In genomic region chr1:21702780-21703179, GRCh38 we compare ENCODE assay signal across 18 cellular contexts. TPM values are rescaled to one million over a fixed set of nuclear protein-coding genes. Genes with fewer than 3 reads are reported as not detected.
DNase-seq lines count a peak whose midpoint lies in the region; ATAC-seq, FAIRE-seq and TF ChIP-seq lines count a peak whose summit lies in the region.
"Had no signal": no experiment of that assay in that cellular context is flagged by ENCODE, and none has a peak within 500 bp of the region (broad histone marks: within the 10 kb centered on the region; RNA-seq: fewer than 3 reads in every experiment).

No MANE protein-coding gene starts in this region.

- H3K9me3 ChIP-seq in adipocyte (ENCODE audit: control insufficient read depth, low read length): no peaks in the 10 kb centered on the region
- no peaks in the 10 kb centered on the region for H3K9me3 ChIP-seq in endothelial cell of umbilical vein (replicated peaks; ENCODE audit: control insufficient read depth, insufficient read depth, low read length)

- FAIRE-seq in endothelial cell of umbilical vein (lab: Jason Lieb, UNC): no peak
- FAIRE-seq: GM12891, HTR-8/SVneo had no signal

- H4K20me1 ChIP-seq in endothelial cell of umbilical vein (replicated peaks; ENCODE audit: control insufficient read depth, extremely low read depth, insufficient read depth, low read length): no peaks in the 10 kb centered on the region

- H3K27me3 ChIP-seq in ACC112 (ENCODE audit: insufficient read depth, low read length) (no peaks in the 10 kb centered on the region), adipocyte (replicated peaks; ENCODE audit: control insufficient read depth, insufficient read depth, low read length) (no peaks in the 10 kb centered on the region), endothelial cell of umbilical vein (ENCODE audit: control insufficient read depth in 2 of 2, insufficient read depth in 2 of 2, low read length in 2 of 2) (no peaks in the 10 kb centered on the region)

- BruUV-seq in endothelial cell of umbilical vein (replicated peaks; lab: Mats Ljungman, UMichigan): no TSS peak

- H2AFZ ChIP-seq in ACC112 (ENCODE audit: low read length, unreplicated experiment): no peak overlapping the region
- no peak overlapping the region for H2AFZ ChIP-seq in endothelial cell of umbilical vein (ENCODE audit: low read depth, low read length)
- H2AFZ ChIP-seq: PC-9 had no signal

- no peaks in the 10 kb centered on the region for H3K9me1 ChIP-seq in endothelial cell of umbilical vein (replicated peaks; ENCODE audit: control insufficient read depth, extremely low read depth, insufficient read depth, low read length)

- no peak for ATAC-seq in HG02970 (IDR thresholded peaks at IDR 0.05; ENCODE audit: low FRiP score, unreplicated experiment)
- ATAC-seq in HG02938 (IDR thresholded peaks at IDR 0.05; ENCODE audit: unreplicated experiment): no peak

- intact Hi-C loops in endothelial cell of umbilical vein (cut with micrococcal nuclease): loop anchor here (1.0 to 10.0 kb wide), 3 partner anchors 80 to 322 kb away; no protein-coding TSS in a partner anchor

- H3K36me3 ChIP-seq in ACC112 (ENCODE audit: insufficient read depth, low read length): peaks cover 29% of the 10 kb centered on the region
- H3K36me3 ChIP-seq in adipocyte (ENCODE audit: control insufficient read depth, insufficient read depth, low read length, severe bottlenecking): peaks cover 46% of the 10 kb centered on the region
- peaks cover 16 to 43% of the 10 kb centered on the region in 2 experiments for H3K36me3 ChIP-seq in endothelial cell of umbilical vein (ENCODE audit: control insufficient read depth in 2 of 2, extremely low read depth in 1 of 2, insufficient read depth in 2 of 2, low read length in 2 of 2)

- H3K4me2 ChIP-seq in endothelial cell of umbilical vein (ENCODE audit: insufficient read depth, low read length): no peak overlapping the region
- H3K4me2 ChIP-seq: PC-9 had no signal

- H3K79me2 ChIP-seq in ACC112 (ENCODE audit: control insufficient read depth, insufficient read depth, low read length, unreplicated experiment) (no peaks in the 10 kb centered on the region), endothelial cell of umbilical vein (ENCODE audit: control insufficient read depth, insufficient read depth, low read length) (peaks cover 19% of the 10 kb centered on the region)

- peak overlapping the region; percentile 57 for H3K9ac ChIP-seq in adipocyte (ENCODE audit: low read length)
- H3K9ac ChIP-seq in endothelial cell of umbilical vein (replicated peaks; ENCODE audit: extremely low read depth, insufficient read depth, low read length): no peak overlapping the region

- peak overlapping the region; percentile 60; the same call in 1 of the 2 replicates for H3K27ac ChIP-seq in ACC112 (ENCODE audit: low read depth, low read length)
- no peak overlapping the region for H3K27ac ChIP-seq in endothelial cell of umbilical vein (ENCODE audit: insufficient read depth, low read depth, low read length)

- CTCF ChIA-PET in endothelial cell of umbilical vein (lab: Charles Lee): interaction anchor here (1.0 to 2.6 kb wide), 7 partner anchors 9 to 79 kb away, joined by 3 to 28 read pairs (median 5); partner anchors contain the start of gene USP48

- no peak for DNase-seq in adipocyte (ENCODE audit: low read depth)
- DNase-seq in endothelial cell of umbilical vein (ENCODE audit: low read depth, low spot score): peak; percentile 12
- DNase-seq in lung microvascular endothelial cell (ENCODE audit: low read depth in 2 of 2): peak; percentile 16 to 62
- DNase-seq in AG08395 (ENCODE audit: low spot score): no peak
- DNase-seq in activated CD8-positive, alpha-beta memory T cell treated with anti-CD3 and anti-CD28 coated beads, Interleukin-2, amount 50 U/mL, for 48 hours: no peak
- DNase-seq: 8988T, DMS79, GOT3, NCI-H1048, NCI-H2107, NCI-H226, PC-9 had no signal

- H3K4me1 ChIP-seq in ACC112 (ENCODE audit: control insufficient read depth, insufficient read depth, low read length, unreplicated experiment): peaks cover 17% of the 10 kb centered on the region
- peaks cover 40% of the 10 kb centered on the region for H3K4me1 ChIP-seq in adipocyte (ENCODE audit: control insufficient read depth, insufficient read depth, low read length)
- H3K4me1 ChIP-seq in endothelial cell of umbilical vein (ENCODE audit: control insufficient read depth, extremely low read depth, insufficient read depth, low read length): peaks cover 20% of the 10 kb centered on the region

- POLR2A ChIA-PET in endothelial cell of umbilical vein (lab: Charles Lee): no interaction called here

- H3K4me3 ChIP-seq in ACC112 (ENCODE audit: low read depth, low read length) (no peak overlapping the region), adipocyte (ENCODE audit: low read length) (peak overlapping the region; percentile 4), endothelial cell of umbilical vein (replicated peaks in 1 of 3; ENCODE audit: insufficient read depth in 1 of 3, low read depth in 1 of 3, low read length in 3 of 3) (no peak overlapping the region)
- H3K4me3 ChIP-seq: PC-9 had no signal

- dilution Hi-C loops in endothelial cell of umbilical vein (cut with MboI; ENCODE audit: extremely low pct_ligation_motif_present, low sequenced_read_pairs): no loop called here

- TF ChIP-seq POLR2A in endothelial cell of umbilical vein (IDR thresholded peaks at IDR 0.05; ENCODE audit: low read depth, low read length): no peak

- no peak for TF ChIP-seq CTCF in endothelial cell of umbilical vein (IDR thresholded peaks at IDR 0.05; ENCODE audit: extremely low read depth in 1 of 2, insufficient read depth in 1 of 2, low read depth in 1 of 2, low read length in 2 of 2)

TF ChIP-seq in endothelial cell of umbilical vein, 7 proteins besides CTCF, POLR2A, EP300 and RAD21:
- TF ChIP-seq MAX (IDR thresholded peaks at IDR 0.05; ENCODE audit: insufficient read depth, insufficient read length) (no peak), EZH2 (IDR thresholded peaks at IDR 0.05; ENCODE audit: borderline replicate concordance, low read depth, low read length, severe bottlenecking) (no peak), JUN (IDR thresholded peaks at IDR 0.05; ENCODE audit: borderline replicate concordance, insufficient read depth, insufficient read length, low read depth) (no peak), MYC (IDR thresholded peaks at IDR 0.05; ENCODE audit: low read depth, low read length) (no peak), POLR2AphosphoS5 (IDR thresholded peaks at IDR 0.05; ENCODE audit: insufficient read depth, low read depth, low read length) (no peak), GATA2 (IDR thresholded peaks at IDR 0.05; ENCODE audit: insufficient read depth, insufficient read length, low read depth, low read length) (no peak), FOS (IDR thresholded peaks at IDR 0.05; ENCODE audit: borderline replicate concordance, insufficient read depth, low read length) (no peak)

RNA-seq across cellular contexts. Expression of gene RAP1GAP, which starts 33.6 kb away (rescaled TPM):
- 0.20 TPM in 1 of 2 replicates, not detected in the other for total RNA-seq in endothelial cell of umbilical vein
- 0.07 and 1.4 TPM in 2 replicates for polyA plus RNA-seq in endothelial cell of umbilical vein
- polyA plus RNA-seq in endothelial cell of umbilical vein (2011; cell fraction: cytosol; rRNA removed): 0.03 and 0.11 TPM in 2 replicates
- polyA plus RNA-seq in endothelial cell of umbilical vein (2011; cell fraction: nucleus; rRNA removed): 0.25 and 0.34 TPM in 2 replicates
- polyA plus RNA-seq in endothelial cell of umbilical vein (2012): 0.08 and 0.65 TPM in 2 replicates
- 1.0 and 2.8 TPM in 2 replicates for polyA minus RNA-seq in endothelial cell of umbilical vein
- 7.0 TPM for polyA minus RNA-seq in endothelial cell of umbilical vein (2011; cell fraction: cytosol; rRNA and poly(A)+ RNA removed)
- polyA minus RNA-seq in endothelial cell of umbilical vein (2011; cell fraction: nucleus; rRNA and poly(A)+ RNA removed): 0.43 TPM in 1 of 2 replicates, not detected in the other
- under 0.01 TPM in 2 replicates for total RNA-seq in lung microvascular endothelial cell
- polyA plus RNA-seq: CD14-positive monocyte had no signal

Comparison
In these comparisons a context has a peak if more than half of its experiments do, and no peak if none do; other contexts are left out.
1. DNase-seq: peak in endothelial cell of umbilical vein (single experiment) and lung microvascular endothelial cell (2 of 2); none in adipocyte (single experiment), AG08395 (single experiment) and activated CD8-positive, alpha-beta memory T cell treated with anti-CD3 and anti-CD28 coated beads, Interleukin-2, amount 50 U/mL, for 48 hours (single experiment).